In genomic region chr2:86633094-86633740, GRCh38 we compare ENCODE assay signal across 16 cellular contexts. TPM values are rescaled to one million over a fixed set of nuclear protein-coding genes. Genes with fewer than 3 reads are reported as not detected.
A peak's percentile ranks its signal among the peaks of the same experiment; 100 is the strongest.
DNase-seq lines count a peak whose midpoint lies in the region; ATAC-seq and TF ChIP-seq lines count a peak whose summit lies in the region.
"Had no signal": no experiment of that assay in that cellular context is flagged by ENCODE, and none has a peak within 500 bp of the region (broad histone marks: within the 10 kb centered on the region; RNA-seq: fewer than 3 reads in every experiment).

No MANE protein-coding gene starts in this region.

- no peak overlapping the region for H3K4me2 ChIP-seq in neuronal stem cell (ENCODE audit: insufficient read depth, low read length, poor library complexity, severe bottlenecking)
- no peak overlapping the region for H3K4me2 ChIP-seq in mesendoderm (ENCODE audit: low read length)

- H3K4me1 ChIP-seq in Caco-2 (peaks cover 28% of the 10 kb centered on the region), neuronal stem cell (ENCODE audit: control insufficient read depth in 2 of 2, insufficient read depth in 1 of 2, low read depth in 1 of 2, low read length in 2 of 2) (peaks cover 0 to 5% of the 10 kb centered on the region in 2 donors), mesendoderm (ENCODE audit: control insufficient read depth, low read depth, low read length) (no peaks in the 10 kb centered on the region)

- no peak overlapping the region for H3K4ac ChIP-seq in neuronal stem cell (ENCODE audit: low read length)
- H3K4ac ChIP-seq in mesendoderm (ENCODE audit: low read depth, low read length): no peak overlapping the region

- no peaks in the 10 kb centered on the region for H3K79me2 ChIP-seq in mesendoderm (ENCODE audit: control insufficient read depth, insufficient read depth, low read length)

- H3K27ac ChIP-seq in neuronal stem cell (replicated peaks; ENCODE audit: low read length) (no peak overlapping the region), mesendoderm (ENCODE audit: low read depth, low read length) (no peak overlapping the region)
- H3K27ac ChIP-seq: WERI-Rb-1 had no signal

- no peak for TF ChIP-seq CTCF in Caco-2 (IDR thresholded peaks at IDR 0.05; ENCODE audit: insufficient read depth in 1 of 2, low read depth in 1 of 2, low read length in 1 of 2, severe bottlenecking in 1 of 2, unreplicated experiment in 1 of 2)

- WGBS in neuronal stem cell (ENCODE audit: extremely low coverage in 2 of 2, insufficient read length in 2 of 2, insufficient replicate concordance in 1 of 2), 2 donors: no CpG with 5 or more reads among the region's 8 CpGs
- WGBS in mesendoderm (ENCODE audit: extremely low coverage, insufficient coverage, low lambda C conversion rate): no CpG with 5 or more reads among the region's 8 CpGs

- no peaks in the 10 kb centered on the region for H3K27me3 Mint-ChIP-seq in Caco-2 (ENCODE audit: insufficient read depth, unreplicated experiment)
- H3K27me3 Mint-ChIP-seq: B cell had no signal

- H2BK5ac ChIP-seq in neuronal stem cell (ENCODE audit: low read length) (no peak overlapping the region), mesendoderm (ENCODE audit: low read length) (no peak overlapping the region)

- peaks cover 8% of the 10 kb centered on the region for H3K36me3 Mint-ChIP-seq in Caco-2 (ENCODE audit: insufficient read depth, unreplicated experiment)

- H2BK120ac ChIP-seq in neuronal stem cell (ENCODE audit: low read depth, low read length) (peak overlapping the region; percentile 16), mesendoderm (ENCODE audit: low read depth, low read length) (no peak overlapping the region)

- CTCF ChIA-PET in Caco-2 (lab: Charles Lee): interaction anchor here (0.6 kb wide), 1 partner anchor 114 kb away, joined by 3 read pairs; no protein-coding TSS in a partner anchor

- H2BK12ac ChIP-seq in neuronal stem cell (ENCODE audit: low read length): no peak overlapping the region

- POLR2A ChIA-PET in Caco-2 (lab: Charles Lee): interaction anchor here (0.5 kb wide), 1 partner anchor 39 kb away, joined by 3 read pairs; no protein-coding TSS in a partner anchor

- no peak overlapping the region for H2AK5ac ChIP-seq in neuronal stem cell (ENCODE audit: low read depth, low read length)
- H2AK5ac ChIP-seq in mesendoderm (ENCODE audit: low read length): no peak overlapping the region

- H3K4me3 Mint-ChIP-seq in Caco-2 (ENCODE audit: unreplicated experiment): no peak overlapping the region
- H3K4me3 Mint-ChIP-seq: B cell had no signal

- H4K8ac ChIP-seq in neuronal stem cell (ENCODE audit: low read depth, low read length) (no peak overlapping the region), mesendoderm (ENCODE audit: low read depth, low read length) (no peak overlapping the region)

- H3K79me1 ChIP-seq in neuronal stem cell (ENCODE audit: low read depth, low read length) (no peaks in the 10 kb centered on the region), mesendoderm (ENCODE audit: low read length) (no peaks in the 10 kb centered on the region)

- H3K18ac ChIP-seq in neuronal stem cell (ENCODE audit: low read length) (no peak overlapping the region), mesendoderm (ENCODE audit: low read length) (no peak overlapping the region)

- intact Hi-C loops in Caco-2 (cut with micrococcal nuclease; ENCODE audit: unreplicated experiment): no loop called here

- peaks cover 41% of the 10 kb centered on the region for H3K4me1 Mint-ChIP-seq in Caco-2 (ENCODE audit: low read depth, unreplicated experiment)
- H3K4me1 Mint-ChIP-seq: B cell had no signal

- H2AFZ ChIP-seq in neuronal stem cell (ENCODE audit: low read length): no peak overlapping the region

- H4K5ac ChIP-seq in mesendoderm (ENCODE audit: low read length): no peak overlapping the region

- H3K36me3 ChIP-seq in Caco-2 (ENCODE audit: control insufficient read depth, insufficient read depth, low read length): no peaks in the 10 kb centered on the region
- H3K36me3 ChIP-seq in neuronal stem cell (replicated peaks in 1 of 2; ENCODE audit: control insufficient read depth in 2 of 2, insufficient read depth in 2 of 2, low read length in 2 of 2): no peaks in the 10 kb centered on the region
- H3K36me3 ChIP-seq in mesendoderm (ENCODE audit: control insufficient read depth, insufficient read depth, low read length): no peaks in the 10 kb centered on the region
- H3K36me3 ChIP-seq: WERI-Rb-1 had no signal

- H3K56ac ChIP-seq in mesendoderm (ENCODE audit: low read length): no peak overlapping the region

- ATAC-seq in esophagus mucosa: peak; percentile 17
- no peak for ATAC-seq in HG03378 (IDR thresholded peaks at IDR 0.05; ENCODE audit: unreplicated experiment)
- ATAC-seq in HG02759 (IDR thresholded peaks at IDR 0.05; ENCODE audit: unreplicated experiment): no peak

- no peak overlapping the region for H3K9ac ChIP-seq in neuronal stem cell (ENCODE audit: low read depth, low read length, poor library complexity)
- no peak overlapping the region for H3K9ac ChIP-seq in mesendoderm (ENCODE audit: low read length)

- H3K9me3 ChIP-seq in Caco-2 (no peaks in the 10 kb centered on the region), neuronal stem cell (replicated peaks in 1 of 2; ENCODE audit: control insufficient read depth in 2 of 2, insufficient read depth in 1 of 2, low read depth in 1 of 2, low read length in 2 of 2) (no peaks in the 10 kb centered on the region)

- H3K27me3 ChIP-seq in Caco-2 (replicated peaks; ENCODE audit: control insufficient read depth, insufficient read depth, low read length): no peaks in the 10 kb centered on the region
- no peaks in the 10 kb centered on the region for H3K27me3 ChIP-seq in neuronal stem cell (ENCODE audit: control insufficient read depth in 3 of 3, insufficient read depth in 3 of 3, low read depth in 1 of 3, low read length in 3 of 3)
- H3K27me3 ChIP-seq in mesendoderm (ENCODE audit: insufficient read depth, low read length, poor library complexity): no peaks in the 10 kb centered on the region

- BruUV-seq in Caco-2 (replicated peaks; lab: Mats Ljungman, UMichigan): no TSS peak

- H3K9me3 Mint-ChIP-seq in Caco-2 (ENCODE audit: unreplicated experiment): no peaks in the 10 kb centered on the region
- H3K9me3 Mint-ChIP-seq: activated T-helper 2 cell treated with anti-CD3 and anti-CD28 coated beads, Interferon-gamma antibody, Interleukin-2, Interleukin-4, amounts not matched to agents 10 μg/mL and 5 μg/mL and 100 μg/mL, durations not matched to agents 14 hours and 24 hours and 36 hours had no signal

- H4K91ac ChIP-seq in neuronal stem cell (ENCODE audit: low read depth, low read length, poor library complexity): no peak overlapping the region

- H3K4me3 ChIP-seq in Caco-2 (ENCODE audit: low read depth, low read length) (no peak overlapping the region), neuronal stem cell (ENCODE audit: low read length in 2 of 2) (no peak overlapping the region), mesendoderm (ENCODE audit: low read length) (no peak overlapping the region)

- H3K14ac ChIP-seq in neuronal stem cell (ENCODE audit: low read length): no peak overlapping the region

- H3K23ac ChIP-seq in neuronal stem cell (ENCODE audit: low read depth, low read length, poor library complexity) (no peak overlapping the region), mesendoderm (ENCODE audit: low read length) (no peak overlapping the region)

- no peak for DNase-seq in Caco-2
- DNase-seq in NCI-H69 (lab: John Stamatoyannopoulos, UW): peak; percentile 80
- no peak for DNase-seq in neuronal stem cell (ENCODE audit: low spot score)
- no peak for DNase-seq in mesendoderm
- no peak for DNase-seq in KG1 (lab: John Stamatoyannopoulos, UW)
- DNase-seq: activated CD8-positive, alpha-beta memory T cell treated with anti-CD3 and anti-CD28 coated beads for 24 hours; Karpas-422; NCI-H1436 treated with DMSO at 0.1 percent for 48 hours; NCI-H226; stimulated activated CD4-positive, alpha-beta T cell treated with anti-CD3 and anti-CD28 coated beads, Interleukin-15, amount 100 ng/mL, for 24 hours; WERI-Rb-1 had no signal

- no peak overlapping the region for H2BK15ac ChIP-seq in neuronal stem cell (ENCODE audit: low read length)
- no peak overlapping the region for H2BK15ac ChIP-seq in mesendoderm (replicated peaks; ENCODE audit: low read depth)

- H3K27ac Mint-ChIP-seq in Caco-2 (ENCODE audit: unreplicated experiment): peak overlapping the region; percentile 55
- H3K27ac Mint-ChIP-seq: activated T-helper 2 cell treated with anti-CD3 and anti-CD28 coated beads, Interferon-gamma antibody, Interleukin-2, Interleukin-4, amounts not matched to agents 10 μg/mL and 5 μg/mL and 100 μg/mL, durations not matched to agents 14 hours and 24 hours and 36 hours; B cell had no signal

RNA-seq across cellular contexts. Expression of gene RNF103, which starts 9.6 kb away (rescaled TPM):
- total RNA-seq in Caco-2 (2022): 20.0 and 21.8 TPM in 2 replicates
- total RNA-seq in esophagus mucosa: 12.6 TPM
- polyA plus RNA-seq in neuronal stem cell (2013, experiment 1 of 2): 11.2 TPM
- polyA plus RNA-seq in neuronal stem cell (2013, experiment 2 of 2): 11.3 TPM
- polyA plus RNA-seq in mesendoderm (2013, experiment 1 of 2): 4.3 TPM
- polyA plus RNA-seq in mesendoderm (2013, experiment 2 of 2): 4.2 TPM
